ENCODE assay signal across 1 cellular context in the genomic region with DNA sequence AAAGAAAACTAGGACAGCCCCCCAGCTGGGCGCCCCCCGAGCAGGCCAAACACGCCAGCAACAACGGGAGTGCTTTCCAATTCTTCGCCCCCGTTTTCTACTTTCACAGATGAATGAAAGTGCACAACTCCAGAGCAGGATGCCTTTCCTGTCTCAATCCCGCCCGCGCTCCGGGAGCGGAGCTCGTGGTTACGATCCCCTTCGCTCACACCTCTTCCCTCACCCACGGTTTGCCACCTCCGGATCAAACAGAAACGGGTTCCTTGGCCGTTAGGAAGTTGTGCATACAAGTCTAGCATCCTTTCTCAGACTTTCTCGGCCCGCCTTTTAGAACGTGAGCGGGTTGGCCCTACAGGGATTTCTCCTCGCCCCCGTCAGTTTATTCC.
A peak's percentile ranks its signal among the peaks of the same experiment; 100 is the strongest.
TF ChIP-seq lines count a peak whose summit lies in the region.

No MANE protein-coding gene starts in this region.

TF ChIP-seq in HEK293, 187 proteins besides CTCF, POLR2A, EP300 and RAD21 (continued from another document):
- peak; percentile 92 for TF ChIP-seq EGR2 (tag by site-specific recombination; IDR thresholded peaks at IDR 0.05; ENCODE audit: low read depth)
- TF ChIP-seq GLIS2 (tag by site-specific recombination; IDR thresholded peaks at IDR 0.05) = peak; percentile 71
- TF ChIP-seq TRIM28 (IDR thresholded peaks at IDR 0.05; ENCODE audit: borderline replicate concordance, low read length) = no peak
- no peak for TF ChIP-seq KLF10 (tag by site-specific recombination; IDR thresholded peaks at IDR 0.05)
- TF ChIP-seq MZF1 (tag by site-specific recombination; IDR thresholded peaks at IDR 0.05; ENCODE audit: borderline replicate concordance) = no peak; the same call in 1 of the 2 replicates
- TF ChIP-seq ZNF600 (tag by site-specific recombination; IDR thresholded peaks at IDR 0.05) = peak; percentile 92
- TF ChIP-seq REPIN1 (tag by site-specific recombination; IDR thresholded peaks at IDR 0.05; ENCODE audit: low read depth) = no peak
- TF ChIP-seq PRDM1 (tag by site-specific recombination; IDR thresholded peaks at IDR 0.05) = peak; percentile 99
- peak; percentile 48 for TF ChIP-seq GLIS1 (tag by site-specific recombination; IDR thresholded peaks at IDR 0.05)
- no peak for TF ChIP-seq ZNF184 (tag by site-specific recombination; IDR thresholded peaks at IDR 0.05)
- TF ChIP-seq ZNF404 (tag by site-specific recombination; IDR thresholded peaks at IDR 0.05) = no peak
- peak; percentile 96 for TF ChIP-seq ZFHX2 (tag by site-specific recombination; conservative IDR thresholded peaks at IDR 0.05)
